1 cellular context compared by ENCODE assay signal in the genomic region with DNA sequence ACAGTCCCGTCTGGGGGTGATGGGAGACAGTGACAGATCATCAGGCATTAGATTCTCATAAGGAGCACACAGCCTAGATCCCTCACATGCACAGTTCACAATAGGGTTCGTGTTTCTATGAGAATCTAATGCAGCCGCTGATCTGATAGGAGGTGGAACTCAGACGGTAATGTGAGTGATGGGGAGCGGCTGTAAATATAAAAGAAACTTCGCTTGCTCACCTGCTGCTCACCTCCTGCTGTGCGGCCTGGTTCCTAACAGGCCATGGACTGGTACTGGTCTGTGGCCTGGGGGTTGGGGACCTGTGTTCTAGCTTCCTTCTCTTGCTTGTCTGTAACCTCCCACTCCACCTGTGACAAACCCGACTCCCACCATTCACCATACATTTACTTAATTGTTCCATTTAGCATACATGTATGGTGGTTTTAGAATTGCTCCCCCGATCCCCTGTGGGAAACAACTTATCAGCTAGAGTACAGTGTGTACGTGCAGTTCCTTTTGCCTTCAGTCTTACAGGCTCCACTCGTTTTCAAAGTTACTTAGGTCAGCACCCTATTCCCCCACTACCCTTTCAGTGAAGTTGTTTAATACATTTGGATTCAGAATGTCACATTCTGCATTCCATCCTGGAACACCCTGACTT.
TF ChIP-seq lines count a peak whose summit lies in the region.

No MANE protein-coding gene starts in this region.

TF ChIP-seq in K562, 482 proteins besides CTCF, POLR2A, EP300 and RAD21:
- TF ChIP-seq MTA3 (IDR thresholded peaks at IDR 0.05; ENCODE audit: borderline replicate concordance) (0 out of 2 replicates have a peak, but pooled peaks have one; percentile 24), CBFA2T2 (conservative IDR thresholded peaks at IDR 0.05) (no peak), ZNF347 (CRISPR knock-in tag; IDR thresholded peaks at IDR 0.05; ENCODE audit: low read depth) (no peak), RAD51 (IDR thresholded peaks at IDR 0.05; ENCODE audit: borderline replicate concordance, low read depth) (no peak), SMC3 (conservative IDR thresholded peaks at IDR 0.05; ENCODE audit: insufficient read depth, low read depth, low read length) (no peak), NR2C2 (CRISPR knock-in tag; IDR thresholded peaks at IDR 0.05) (no peak), NR2C2 (tag; IDR thresholded peaks at IDR 0.05) (no peak), FOSL1 (tag; conservative IDR thresholded peaks at IDR 0.05) (no peak)
